In genomic region chr17:3795758-3796102, GRCh38 we compare ENCODE assay signal across 1 cellular context.
A peak's percentile ranks its signal among the peaks of the same experiment; 100 is the strongest.
TF ChIP-seq lines count a peak whose summit lies in the region.

No MANE protein-coding gene starts in this region.

TF ChIP-seq in K562, 482 proteins besides CTCF, POLR2A, EP300 and RAD21:
- TF ChIP-seq IFI16 (CRISPR knock-in tag; IDR thresholded peaks at IDR 0.05) (no peak), SIRT6 (IDR thresholded peaks at IDR 0.05; ENCODE audit: low read depth, low read length) (no peak), NCOA6 (IDR thresholded peaks at IDR 0.05) (no peak), KDM1A (IDR thresholded peaks at IDR 0.05) (peak in 1 of 2 experiments; percentile 88; a peak in 2 of 4 replicates), KLF1 (tag; IDR thresholded peaks at IDR 0.05) (no peak), ZC3H11A (IDR thresholded peaks at IDR 0.05; ENCODE audit: low read depth, low read length) (no peak), ZNF354B (CRISPR knock-in tag; IDR thresholded peaks at IDR 0.05) (no peak), NR1H2 (CRISPR knock-in tag; IDR thresholded peaks at IDR 0.05) (no peak), CAMTA2 (CRISPR knock-in tag; conservative IDR thresholded peaks at IDR 0.05) (no peak), ZNF174 (CRISPR knock-in tag; IDR thresholded peaks at IDR 0.05) (no peak)
- TF ChIP-seq, protein P1, sequence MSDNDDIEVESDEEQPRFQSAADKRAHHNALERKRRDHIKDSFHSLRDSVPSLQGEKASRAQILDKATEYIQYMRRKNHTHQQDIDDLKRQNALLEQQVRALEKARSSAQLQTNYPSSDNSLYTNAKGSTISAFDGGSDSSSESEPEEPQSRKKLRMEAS (CRISPR knock-in tag; IDR thresholded peaks at IDR 0.05), result peak; percentile 17; the same call in 1 of the 2 replicates
